In the genomic region with DNA sequence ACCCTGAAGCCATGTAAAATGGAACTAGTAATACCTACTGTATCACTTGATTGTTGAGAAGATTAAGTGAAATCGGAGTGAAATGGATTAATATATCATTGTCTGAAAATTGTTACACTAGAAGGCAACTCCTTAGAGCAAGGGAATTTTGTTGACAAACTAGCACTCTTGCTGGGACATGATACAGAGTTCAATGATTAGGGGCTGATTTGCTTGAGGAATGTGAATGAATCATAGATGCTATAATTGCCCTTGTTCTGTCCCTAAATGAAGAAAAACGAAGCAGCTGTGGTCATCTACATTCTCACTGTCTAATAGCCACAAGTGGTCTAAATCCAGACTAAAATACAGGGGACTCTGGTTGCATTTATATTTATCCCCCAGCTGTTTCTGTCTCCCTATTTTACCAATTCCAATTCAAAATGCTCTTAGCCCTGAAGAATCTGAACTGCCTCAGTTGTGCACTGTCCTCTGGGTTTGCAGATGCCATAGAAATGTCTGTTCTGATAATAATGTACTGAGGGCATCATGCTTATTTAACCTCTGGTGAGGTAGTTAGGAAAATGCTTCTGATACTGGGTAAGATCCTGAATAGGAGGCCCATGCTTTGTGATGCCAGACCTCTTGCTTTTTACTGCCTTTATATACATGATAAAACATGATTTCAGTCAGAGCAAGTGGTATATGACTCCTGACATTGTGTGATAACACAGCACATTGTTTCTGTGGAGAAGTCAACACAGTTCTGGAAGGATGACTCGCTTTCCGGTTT, we compare ENCODE assay signal across 20 cellular contexts.
DNase-seq lines count a peak whose midpoint lies in the region; ATAC-seq and TF ChIP-seq lines count a peak whose summit lies in the region.
"Had no signal": no experiment of that assay in that cellular context is flagged by ENCODE, and none has a peak within 500 bp of the region (broad histone marks: within the 10 kb centered on the region; RNA-seq: fewer than 3 reads in every experiment).

No MANE protein-coding gene starts in this region.

- no peaks in the 10 kb centered on the region for H3F3A ChIP-seq in GM23338 (replicated peaks; ENCODE audit: low read depth)
- H3F3A ChIP-seq in neural progenitor cell (ENCODE audit: low read depth): peaks cover 15% of the 10 kb centered on the region

- H3K4me2 ChIP-seq in GM23338: peak overlapping the region; percentile 52; the same call in 1 of the 2 replicates
- peak overlapping the region; percentile 46 for H3K4me2 ChIP-seq in neural progenitor cell

- H3K9me2 ChIP-seq in GM23338 (ENCODE audit: insufficient read depth): no peaks in the 10 kb centered on the region

- no peak overlapping the region for H3K4me3 Mint-ChIP-seq in GM23338
- H3K4me3 Mint-ChIP-seq in neural progenitor cell: no peak overlapping the region
- H3K4me3 Mint-ChIP-seq: dendritic cell treated with granulocyte-macrophage colony-stimulating factor and Interleukin-4, amounts not matched to agents 40 ng/mL and 50 ng/mL, for 4 days had no signal

- no peaks in the 10 kb centered on the region for H3K27me3 Mint-ChIP-seq in GM23338 (ENCODE audit: insufficient read depth, low read depth, poor library complexity)
- H3K27me3 Mint-ChIP-seq in neural progenitor cell (ENCODE audit: insufficient read depth, low read depth): no peaks in the 10 kb centered on the region
- H3K27me3 Mint-ChIP-seq: dendritic cell treated with granulocyte-macrophage colony-stimulating factor and Interleukin-4, amounts not matched to agents 40 ng/mL and 50 ng/mL, for 4 days had no signal

- H4K20me1 ChIP-seq in GM23338 (replicated peaks; ENCODE audit: insufficient read depth): no peaks in the 10 kb centered on the region
- H4K20me1 ChIP-seq in neural progenitor cell (ENCODE audit: low read depth): no peaks in the 10 kb centered on the region

- H3K9me3 Mint-ChIP-seq in GM23338: peaks cover 4% of the 10 kb centered on the region
- H3K9me3 Mint-ChIP-seq in neural progenitor cell: peaks cover 3% of the 10 kb centered on the region

- in situ Hi-C loops in gastrocnemius medialis (cut with MboI; ENCODE audit: low sequenced_read_pairs in 4 of 4): no loop called here

- no peak overlapping the region for H3K27ac ChIP-seq in GM23338 (ENCODE audit: low read depth)
- peak overlapping the region; percentile 61 for H3K27ac ChIP-seq in VCaP
- H3K27ac ChIP-seq in neural progenitor cell: peak overlapping the region; percentile 55
- no peak overlapping the region for H3K27ac ChIP-seq in gastrocnemius medialis
- H3K27ac ChIP-seq in dorsolateral prefrontal cortex: peak overlapping the region in 16 of 59 donors; percentile 3 to 73 (median 22)
- H3K27ac ChIP-seq: SJCRH30 had no signal

- intact Hi-C loops in gastrocnemius medialis (cut with DNase I; ENCODE audit: low total_unique reads): no loop called here
- intact Hi-C loops in dorsolateral prefrontal cortex (cut with DNase I): no loop called here

- TF ChIP-seq CTCF in GM23338 (conservative IDR thresholded peaks at IDR 0.05; ENCODE audit: low read depth in 2 of 2) (no peak), VCaP (conservative IDR thresholded peaks at IDR 0.05) (no peak), fibroblast of pulmonary artery (IDR thresholded peaks at IDR 0.05; ENCODE audit: low read length, missing control alignments) (no peak), neural progenitor cell (IDR thresholded peaks at IDR 0.05) (no peak), gastrocnemius medialis (IDR thresholded peaks at IDR 0.05 in 4 of 5, conservative IDR thresholded peaks at IDR 0.05 in 1 of 5) (no peak), dorsolateral prefrontal cortex (IDR thresholded peaks at IDR 0.05 in 54 of 56, conservative IDR thresholded peaks at IDR 0.05 in 2 of 56; ENCODE audit: low read depth in 1 of 56, partially characterized antibody in 56 of 56) (no peak)

- H3K4me3 ChIP-seq in GM23338: no peak overlapping the region
- H3K4me3 ChIP-seq in fibroblast of pulmonary artery (replicated peaks; ENCODE audit: low read depth, low read length): no peak overlapping the region
- no peak overlapping the region for H3K4me3 ChIP-seq in neural progenitor cell
- H3K4me3 ChIP-seq in gastrocnemius medialis: no peak overlapping the region
- no peak overlapping the region for H3K4me3 ChIP-seq in dorsolateral prefrontal cortex
- H3K4me3 ChIP-seq: esophagus squamous epithelium, SJCRH30 had no signal

- H3K36me3 ChIP-seq in GM23338 (ENCODE audit: insufficient read depth) (no peaks in the 10 kb centered on the region), neural progenitor cell (no peaks in the 10 kb centered on the region), gastrocnemius medialis (no peaks in the 10 kb centered on the region)
- H3K36me3 ChIP-seq: esophagus squamous epithelium, SJCRH30 had no signal

- H3K4me1 Mint-ChIP-seq in GM23338: peaks cover 36% of the 10 kb centered on the region
- peaks cover 9% of the 10 kb centered on the region for H3K4me1 Mint-ChIP-seq in neural progenitor cell

- H3K9ac ChIP-seq in neural progenitor cell: no peak overlapping the region

- no peak for TF ChIP-seq POLR2A in gastrocnemius medialis (IDR thresholded peaks at IDR 0.05)

- H3K36me3 Mint-ChIP-seq in GM23338 (ENCODE audit: low read depth): peaks cover 4% of the 10 kb centered on the region; the same call in 2 of the 3 replicates
- no peaks in the 10 kb centered on the region for H3K36me3 Mint-ChIP-seq in neural progenitor cell

- H3K27ac Mint-ChIP-seq in GM23338 (peak overlapping the region; percentile 37), neural progenitor cell (no peak overlapping the region)
- H3K27ac Mint-ChIP-seq: dendritic cell treated with granulocyte-macrophage colony-stimulating factor and Interleukin-4, amounts not matched to agents 40 ng/mL and 50 ng/mL, for 4 days had no signal

- no peak for DNase-seq in GM23338 (ENCODE audit: low spot score)
- peak; percentile 44 for DNase-seq in fibroblast of pulmonary artery (ENCODE audit: low read depth)
- DNase-seq in neural progenitor cell (ENCODE audit: low spot score): no peak
- no peak for DNase-seq in gastrocnemius medialis
- no peak for DNase-seq in dorsolateral prefrontal cortex
- no peak for DNase-seq in activated CD4-positive, alpha-beta T cell treated with anti-CD3 and anti-CD28 coated beads, Interleukin-2, amount 50 U/mL, for 1 hour
- DNase-seq: activated CD4-positive, alpha-beta T cell treated with anti-CD3 and anti-CD28 coated beads for 1 hour; activated gamma-delta T cell; aorta; esophagus squamous epithelium; hippocampal formation; left colon; NCI-H2029 treated with DMSO at 0.1 percent for 48 hours; NCI-H524; SJCRH30; T-helper 2 cell had no signal

- H2AFZ ChIP-seq in GM23338 (no peak overlapping the region), neural progenitor cell (replicated peaks) (no peak overlapping the region)

- H3K79me2 ChIP-seq in GM23338 (replicated peaks; ENCODE audit: insufficient read depth) (no peaks in the 10 kb centered on the region), neural progenitor cell (ENCODE audit: low read depth) (no peaks in the 10 kb centered on the region)

- ATAC-seq in GM23338: no peak
- no peak for ATAC-seq in gastrocnemius medialis
- no peak for ATAC-seq in activated CD4-positive, CD25-positive, alpha-beta regulatory T cell treated with anti-CD3 and anti-CD28 coated beads, Interleukin-2, amount 50 U/mL, for 24 hours
- ATAC-seq: left colon, sciatic nerve had no signal

- no peaks in the 10 kb centered on the region for H3K27me3 ChIP-seq in GM23338 (ENCODE audit: insufficient read depth)
- no peaks in the 10 kb centered on the region for H3K27me3 ChIP-seq in neural progenitor cell
- H3K27me3 ChIP-seq in gastrocnemius medialis: no peaks in the 10 kb centered on the region
- no peaks in the 10 kb centered on the region for H3K27me3 ChIP-seq in dorsolateral prefrontal cortex
- H3K27me3 ChIP-seq: esophagus squamous epithelium had no signal

- H3K9me3 ChIP-seq in neural progenitor cell (ENCODE audit: low read depth) (no peaks in the 10 kb centered on the region), gastrocnemius medialis (no peaks in the 10 kb centered on the region)
- H3K9me3 ChIP-seq: esophagus squamous epithelium, SJCRH30 had no signal

- H3K4me1 ChIP-seq in GM23338 (ENCODE audit: insufficient read depth) (peaks cover 13% of the 10 kb centered on the region), neural progenitor cell (peaks cover 42% of the 10 kb centered on the region), gastrocnemius medialis (no peaks in the 10 kb centered on the region)
- H3K4me1 ChIP-seq: SJCRH30 had no signal

TF ChIP-seq in GM23338, 12 proteins besides CTCF, POLR2A, EP300 and RAD21 (continues in another document):
- TF ChIP-seq EZH2 (IDR thresholded peaks at IDR 0.05; ENCODE audit: low read depth, unreplicated experiment) (no peak), POLR2AphosphoS5 (IDR thresholded peaks at IDR 0.05; ENCODE audit: low read depth) (no peak)

Comparison
In these comparisons a context has a peak if more than half of its experiments do, and no peak if none do; other contexts are left out.
1. H3K27ac ChIP-seq: peak in VCaP (single experiment) and neural progenitor cell (single experiment); none in GM23338 (single experiment) and gastrocnemius medialis (0 of 4).